In the genomic region with DNA sequence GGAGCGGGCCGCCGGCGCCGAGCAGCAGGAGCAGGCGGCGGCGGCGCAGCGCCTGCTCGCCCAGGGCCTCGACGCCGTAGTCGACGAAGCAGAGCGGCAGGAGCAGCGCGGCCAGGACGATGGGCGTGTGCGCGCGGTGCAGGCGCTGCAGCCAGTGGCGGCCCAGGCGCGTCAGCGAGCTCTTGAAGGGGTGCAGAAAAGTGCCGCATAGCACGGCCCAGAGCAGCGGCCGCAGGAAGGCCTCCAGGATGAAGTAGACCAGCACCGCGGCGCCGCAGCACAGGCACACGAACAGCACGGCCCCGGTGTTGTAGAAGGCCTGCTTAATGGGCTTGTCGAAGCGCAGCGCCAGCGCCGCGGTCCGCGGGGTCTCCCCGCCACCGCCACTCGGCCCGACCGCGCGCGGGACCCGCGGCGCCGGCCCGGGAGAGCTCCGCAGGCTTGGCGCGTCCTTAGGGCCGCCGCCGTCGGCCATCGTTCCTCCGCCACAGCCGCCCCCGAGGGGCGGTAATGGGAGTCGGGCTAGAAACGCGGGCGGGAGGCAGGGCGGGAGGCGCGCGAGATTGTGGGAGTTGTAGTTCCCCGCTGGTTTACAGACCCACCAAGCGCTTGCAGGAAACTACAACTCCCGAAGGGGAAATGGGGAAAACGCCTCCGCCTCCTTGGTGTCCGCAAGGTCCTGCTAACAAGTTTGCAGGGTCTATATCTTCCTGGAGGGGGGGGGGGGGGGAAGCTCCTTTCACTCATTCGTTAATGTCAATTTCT, we compare ENCODE assay signal across 8 cellular contexts.
DNase-seq lines count a peak whose midpoint lies in the region; ATAC-seq and TF ChIP-seq lines count a peak whose summit lies in the region.

A gene (minus strand): TSS at position 509 of the 765 bp plus-strand sequence. CDS start 34 bp downstream, at position 475.

- ATAC-seq in GM19025 (IDR thresholded peaks at IDR 0.05; ENCODE audit: low read depth, unreplicated experiment) = peak; percentile 91
- ATAC-seq in HG03342 (IDR thresholded peaks at IDR 0.05; ENCODE audit: unreplicated experiment) = peak; percentile 87
- ATAC-seq in central memory CD8-positive, alpha-beta T cell (replicated peaks; ENCODE audit: extremely low read depth, poor library complexity, severe bottlenecking) = peak; percentile 97

- H3K9me3 Mint-ChIP-seq in central memory CD8-positive, alpha-beta T cell = no peaks in the 10 kb centered on the region

- no peaks in the 10 kb centered on the region for H3K27me3 Mint-ChIP-seq in central memory CD8-positive, alpha-beta T cell

- peak within 1 kb of the TSS; percentile 91 for H3K4me3 ChIP-seq in AG09309 (ENCODE audit: control insufficient read depth, low read depth, low read length)

- peak; percentile 99 for DNase-seq in AG09309 (ENCODE audit: low read depth)
- peak; percentile 90 to 94 for DNase-seq in NCI-H446 (lab: John Stamatoyannopoulos, UW)
- peak; percentile 91 for DNase-seq in activated CD4-positive, CD25-positive, alpha-beta regulatory T cell treated with anti-CD3 and anti-CD28 coated beads, Interleukin-2, amount 50 U/mL, for 16 hours (ENCODE audit: low read depth, low spot score)
- peak; percentile 86 to 92 for DNase-seq in central memory CD8-positive, alpha-beta T cell (ENCODE audit: low spot score in 2 of 2)
- peak; percentile 99 for DNase-seq in islet precursor cell
- DNase-seq in stimulated activated CD4-positive, alpha-beta T cell treated with anti-CD3 and anti-CD28 coated beads, Interleukin-12 subunit alpha, Interleukin-12 subunit beta, amount 100 ng/mL, for 48 hours (ENCODE audit: low read depth in 2 of 3, low spot score in 1 of 3) = peak; percentile 89 to 91 (median 90)

- peaks cover 37% of the 10 kb centered on the region for H3K4me1 Mint-ChIP-seq in central memory CD8-positive, alpha-beta T cell

- H3K4me3 Mint-ChIP-seq in central memory CD8-positive, alpha-beta T cell = peak within 1 kb of the TSS; percentile 88

- peak within 1 kb of the TSS; percentile 46 for H3K27ac Mint-ChIP-seq in central memory CD8-positive, alpha-beta T cell (ENCODE audit: low read depth)

- no peak for TF ChIP-seq CTCF in AG09309 (IDR thresholded peaks at IDR 0.05; ENCODE audit: control insufficient read depth, insufficient read depth, low read depth, low read length, missing control alignments)

- H3K36me3 Mint-ChIP-seq in central memory CD8-positive, alpha-beta T cell (ENCODE audit: insufficient read depth) = peaks cover 15% of the 10 kb centered on the region

Comparison
In these comparisons a context has a peak if more than half of its experiments do, and no peak if none do; other contexts are left out.
1. Peak in every context shown above with its lines: DNase-seq, ATAC-seq and H3K4me3 ChIP-seq.